In genomic region chr11:56380120-56380519, GRCh38 we compare ENCODE assay signal across 37 cellular contexts. TPM values are rescaled to one million over a fixed set of nuclear protein-coding genes. Genes with fewer than 3 reads are reported as not detected.
"Had no signal": no experiment of that assay in that cellular context is flagged by ENCODE, and none has a peak within 500 bp of the region (broad histone marks: within the 10 kb centered on the region; RNA-seq: fewer than 3 reads in every experiment).

No MANE protein-coding gene starts in this region.

- H3K4me3 ChIP-seq: adrenal gland, body of pancreas, breast epithelium had no signal

- H3K4me1 ChIP-seq: adrenal gland, body of pancreas, breast epithelium had no signal

- H3K27ac ChIP-seq: adrenal gland, body of pancreas, brain microvascular endothelial cell, breast epithelium, VCaP had no signal

- H3K36me3 ChIP-seq: adrenal gland, brain microvascular endothelial cell, breast epithelium had no signal

- H3K9me3 ChIP-seq: adrenal gland, body of pancreas, breast epithelium had no signal

- ATAC-seq: activated CD8-positive, alpha-beta T cell treated with anti-CD3 and anti-CD28 coated beads for 36 hours; activated naive CD4-positive, alpha-beta T cell treated with anti-CD3 and anti-CD28 coated beads, Interleukin-2, amount 50 U/mL, for 72 hours; activated T-cell treated with anti-CD3 and anti-CD28 coated beads, Interleukin-2, amount 50 U/mL, for 4 hours; activated T-cell treated with anti-CD3 and anti-CD28 coated beads, Interleukin-2, amount 50 U/mL, for 72 hours; activated T-helper 17 cell treated with anti-CD3 and anti-CD28 coated beads, Interleukin-2, amount 50 U/mL, for 72 hours; body of pancreas had no signal

- DNase-seq: activated B cell treated with CpG ODN at 0.5 μM for 24 hours; activated CD4-positive, alpha-beta memory T cell treated with anti-CD3 and anti-CD28 coated beads for 36 hours; activated CD4-positive, alpha-beta T cell treated with anti-CD3 and anti-CD28 coated beads for 4 hours; activated CD4-positive, alpha-beta T cell treated with anti-CD3 and anti-CD28 coated beads, Interleukin-2, amount 10 ng/mL, durations not matched to agents 24 days and 14 days; activated CD4-positive, alpha-beta T cell treated with anti-CD3 and anti-CD28 coated beads, Interleukin-2, amount 50 U/mL, for 1 hour; activated CD4-positive, alpha-beta T cell treated with anti-CD3 and anti-CD28 coated beads, Interleukin-2, amount 50 U/mL, for 4 hours; activated CD4-positive, CD25-positive, alpha-beta regulatory T cell treated with anti-CD3 and anti-CD28 coated beads, Interleukin-2, amount 50 U/mL, for 72 hours; activated CD8-positive, alpha-beta memory T cell treated with anti-CD3 and anti-CD28 coated beads, Interleukin-2, amount 50 U/mL, for 4 hours; activated CD8-positive, alpha-beta T cell treated with anti-CD3 and anti-CD28 coated beads for 36 hours; activated effector memory CD4-positive, alpha-beta T cell treated with anti-CD3 and anti-CD28 coated beads, Interleukin-2, amount 50 U/mL, for 16 hours; activated gamma-delta T cell treated with Interleukin-2 at 50 U/mL for 16 hours; activated naive CD4-positive, alpha-beta T cell; activated naive CD4-positive, alpha-beta T cell treated with anti-CD3 and anti-CD28 coated beads for 36 hours; activated naive CD4-positive, alpha-beta T cell treated with anti-CD3 and anti-CD28 coated beads, Interleukin-2, amount 50 U/mL, for 16 hours; activated naive CD8-positive, alpha-beta T cell treated with anti-CD3 and anti-CD28 coated beads for 36 hours; activated T-cell treated with anti-CD3 and anti-CD28 coated beads for 4 hours; activated T-cell treated with anti-CD3 and anti-CD28 coated beads, Interleukin-2, amount 50 U/mL, for 1 hour; activated T-cell treated with anti-CD3 and anti-CD28 coated beads, Interleukin-2, amount 50 U/mL, for 4 hours; activated T-cell treated with anti-CD3 and anti-CD28 coated beads, Interleukin-2, amount 50 U/mL, for 72 hours; adrenal gland; amniotic stem cell; aorta; body of pancreas; brain microvascular endothelial cell; central memory CD4-positive, alpha-beta T cell; T-helper 2 cell; T-helper 9 cell had no signal

- FAIRE-seq: astrocyte, TTC549 had no signal

- H3K27me3 ChIP-seq: adrenal gland, body of pancreas, brain microvascular endothelial cell, breast epithelium had no signal

RNA-seq across cellular contexts. Expression of gene OR8U1, which starts 4.7 kb away (rescaled TPM):
- total RNA-seq: activated B cell treated with CpG ODN at 0.5 μM for 24 hours; activated CD4-positive, alpha-beta memory T cell treated with anti-CD3 and anti-CD28 coated beads for 36 hours; activated CD4-positive, alpha-beta T cell treated with anti-CD3 and anti-CD28 coated beads, Interleukin-2, amount 10 ng/mL, durations not matched to agents 24 days and 14 days; activated CD8-positive, alpha-beta memory T cell treated with anti-CD3 and anti-CD28 coated beads for 36 hours; activated CD8-positive, alpha-beta T cell treated with anti-CD3 and anti-CD28 coated beads for 36 hours; activated naive CD4-positive, alpha-beta T cell treated with anti-CD3 and anti-CD28 coated beads for 36 hours; activated naive CD4-positive, alpha-beta T cell treated with anti-CD3 and anti-CD28 coated beads, Interleukin-2, amount 50 U/mL, for 72 hours; activated naive CD8-positive, alpha-beta T cell treated with anti-CD3 and anti-CD28 coated beads for 36 hours; activated T-cell treated with anti-CD3 and anti-CD28 coated beads, Interleukin-2, amount 50 U/mL, for 4 hours; activated T-cell treated with anti-CD3 and anti-CD28 coated beads, Interleukin-2, amount 50 U/mL, for 72 hours; activated T-helper 1 cell treated with anti-CD3 and anti-CD28 coated beads, Interleukin-12 subunit alpha, Interleukin-12 subunit beta, Interleukin-2, Interleukin-4 antibody, amounts not matched to agents 30 ng/mL and 10 ng/mL and 1 ng/mL, durations not matched to agents 14 hours and 24 hours and 36 hours; activated T-helper 17 cell treated with anti-CD3 and anti-CD28 coated beads, Interleukin-2, amount 50 U/mL, for 72 hours; adrenal gland; aorta; astrocyte; body of pancreas; breast epithelium; cardiac septum; cerebellum had no signal
- polyA plus RNA-seq: adrenal gland, aorta had no signal

RNA-seq across cellular contexts. Expression of gene OR8J1, which starts 26.0 kb away (rescaled TPM):
- total RNA-seq: activated B cell treated with CpG ODN at 0.5 μM for 24 hours; activated CD4-positive, alpha-beta memory T cell treated with anti-CD3 and anti-CD28 coated beads for 36 hours; activated CD4-positive, alpha-beta T cell treated with anti-CD3 and anti-CD28 coated beads, Interleukin-2, amount 10 ng/mL, durations not matched to agents 24 days and 14 days; activated CD8-positive, alpha-beta memory T cell treated with anti-CD3 and anti-CD28 coated beads for 36 hours; activated CD8-positive, alpha-beta T cell treated with anti-CD3 and anti-CD28 coated beads for 36 hours; activated naive CD4-positive, alpha-beta T cell treated with anti-CD3 and anti-CD28 coated beads for 36 hours; activated naive CD4-positive, alpha-beta T cell treated with anti-CD3 and anti-CD28 coated beads, Interleukin-2, amount 50 U/mL, for 72 hours; activated naive CD8-positive, alpha-beta T cell treated with anti-CD3 and anti-CD28 coated beads for 36 hours; activated T-cell treated with anti-CD3 and anti-CD28 coated beads, Interleukin-2, amount 50 U/mL, for 4 hours; activated T-cell treated with anti-CD3 and anti-CD28 coated beads, Interleukin-2, amount 50 U/mL, for 72 hours; activated T-helper 1 cell treated with anti-CD3 and anti-CD28 coated beads, Interleukin-12 subunit alpha, Interleukin-12 subunit beta, Interleukin-2, Interleukin-4 antibody, amounts not matched to agents 30 ng/mL and 10 ng/mL and 1 ng/mL, durations not matched to agents 14 hours and 24 hours and 36 hours; activated T-helper 17 cell treated with anti-CD3 and anti-CD28 coated beads, Interleukin-2, amount 50 U/mL, for 72 hours; adrenal gland; aorta; astrocyte; body of pancreas; breast epithelium; cardiac septum; cerebellum had no signal
- polyA plus RNA-seq: adrenal gland, aorta had no signal

RNA-seq across cellular contexts. Expression of gene OR5AL1, which starts 32.4 kb away (rescaled TPM):
- total RNA-seq: activated B cell treated with CpG ODN at 0.5 μM for 24 hours; activated CD4-positive, alpha-beta memory T cell treated with anti-CD3 and anti-CD28 coated beads for 36 hours; activated CD4-positive, alpha-beta T cell treated with anti-CD3 and anti-CD28 coated beads, Interleukin-2, amount 10 ng/mL, durations not matched to agents 24 days and 14 days; activated CD8-positive, alpha-beta memory T cell treated with anti-CD3 and anti-CD28 coated beads for 36 hours; activated CD8-positive, alpha-beta T cell treated with anti-CD3 and anti-CD28 coated beads for 36 hours; activated naive CD4-positive, alpha-beta T cell treated with anti-CD3 and anti-CD28 coated beads for 36 hours; activated naive CD4-positive, alpha-beta T cell treated with anti-CD3 and anti-CD28 coated beads, Interleukin-2, amount 50 U/mL, for 72 hours; activated naive CD8-positive, alpha-beta T cell treated with anti-CD3 and anti-CD28 coated beads for 36 hours; activated T-cell treated with anti-CD3 and anti-CD28 coated beads, Interleukin-2, amount 50 U/mL, for 4 hours; activated T-cell treated with anti-CD3 and anti-CD28 coated beads, Interleukin-2, amount 50 U/mL, for 72 hours; activated T-helper 1 cell treated with anti-CD3 and anti-CD28 coated beads, Interleukin-12 subunit alpha, Interleukin-12 subunit beta, Interleukin-2, Interleukin-4 antibody, amounts not matched to agents 30 ng/mL and 10 ng/mL and 1 ng/mL, durations not matched to agents 14 hours and 24 hours and 36 hours; activated T-helper 17 cell treated with anti-CD3 and anti-CD28 coated beads, Interleukin-2, amount 50 U/mL, for 72 hours; adrenal gland; aorta; astrocyte; body of pancreas; breast epithelium; cardiac septum; cerebellum had no signal
- polyA plus RNA-seq: adrenal gland, aorta had no signal

RNA-seq across cellular contexts. Expression of gene OR8K1, which starts 34.3 kb away (rescaled TPM):
- total RNA-seq: activated B cell treated with CpG ODN at 0.5 μM for 24 hours; activated CD4-positive, alpha-beta memory T cell treated with anti-CD3 and anti-CD28 coated beads for 36 hours; activated CD4-positive, alpha-beta T cell treated with anti-CD3 and anti-CD28 coated beads, Interleukin-2, amount 10 ng/mL, durations not matched to agents 24 days and 14 days; activated CD8-positive, alpha-beta memory T cell treated with anti-CD3 and anti-CD28 coated beads for 36 hours; activated CD8-positive, alpha-beta T cell treated with anti-CD3 and anti-CD28 coated beads for 36 hours; activated naive CD4-positive, alpha-beta T cell treated with anti-CD3 and anti-CD28 coated beads for 36 hours; activated naive CD4-positive, alpha-beta T cell treated with anti-CD3 and anti-CD28 coated beads, Interleukin-2, amount 50 U/mL, for 72 hours; activated naive CD8-positive, alpha-beta T cell treated with anti-CD3 and anti-CD28 coated beads for 36 hours; activated T-cell treated with anti-CD3 and anti-CD28 coated beads, Interleukin-2, amount 50 U/mL, for 4 hours; activated T-cell treated with anti-CD3 and anti-CD28 coated beads, Interleukin-2, amount 50 U/mL, for 72 hours; activated T-helper 1 cell treated with anti-CD3 and anti-CD28 coated beads, Interleukin-12 subunit alpha, Interleukin-12 subunit beta, Interleukin-2, Interleukin-4 antibody, amounts not matched to agents 30 ng/mL and 10 ng/mL and 1 ng/mL, durations not matched to agents 14 hours and 24 hours and 36 hours; activated T-helper 17 cell treated with anti-CD3 and anti-CD28 coated beads, Interleukin-2, amount 50 U/mL, for 72 hours; adrenal gland; aorta; astrocyte; body of pancreas; breast epithelium; cardiac septum; cerebellum had no signal
- polyA plus RNA-seq: adrenal gland, aorta had no signal
